Comparison of ENCODE assay signal across 8 cellular contexts in genomic region chr17:68198931-68199836, GRCh38. TPM values are rescaled to one million over a fixed set of nuclear protein-coding genes. Genes with fewer than 3 reads are reported as not detected.
A peak's percentile ranks its signal among the peaks of the same experiment; 100 is the strongest.
DNase-seq lines count a peak whose midpoint lies in the region; ATAC-seq and TF ChIP-seq lines count a peak whose summit lies in the region.

No MANE protein-coding gene starts in this region.

- H3K9me3 ChIP-seq in Caco-2: 0 out of 2 replicates have a peak, but pooled peaks cover 3% of the 10 kb centered on the region

- H3K4me3 ChIP-seq in Caco-2 (ENCODE audit: low read depth, low read length) (peak overlapping the region; percentile 4; the same call in 1 of the 2 replicates), mesendoderm (ENCODE audit: low read length) (no peak overlapping the region)

- peak; percentile 34 for ATAC-seq in activated naive CD8-positive, alpha-beta T cell treated with anti-CD3 and anti-CD28 coated beads, Interleukin-2, amount 10 ng/mL, durations not matched to agents 7 days and 5 days (ENCODE audit: low read depth)

- no peaks in the 10 kb centered on the region for H3K79me2 ChIP-seq in mesendoderm (ENCODE audit: control insufficient read depth, insufficient read depth, low read length)

- H3K56ac ChIP-seq in mesendoderm (ENCODE audit: low read length): peak overlapping the region; percentile 34

- H3K4me2 ChIP-seq in mesendoderm (ENCODE audit: low read length): peak overlapping the region; percentile 20

- no CpG with 5 or more reads among the region's 101 CpGs for WGBS in mesendoderm (ENCODE audit: extremely low coverage, insufficient coverage, low lambda C conversion rate)

- no peak for TF ChIP-seq CTCF in Caco-2 (IDR thresholded peaks at IDR 0.05; ENCODE audit: insufficient read depth in 1 of 2, low read depth in 1 of 2, low read length in 1 of 2, severe bottlenecking in 1 of 2, unreplicated experiment in 1 of 2)

- no peak overlapping the region for H4K5ac ChIP-seq in mesendoderm (ENCODE audit: low read length)

- intact Hi-C loops in Caco-2 (cut with micrococcal nuclease; ENCODE audit: unreplicated experiment): no loop called here

- H3K27me3 ChIP-seq in Caco-2 (replicated peaks; ENCODE audit: control insufficient read depth, insufficient read depth, low read length) (peaks cover 23% of the 10 kb centered on the region), mesendoderm (ENCODE audit: insufficient read depth, low read length, poor library complexity) (peaks cover 42% of the 10 kb centered on the region)

- H3K9ac ChIP-seq in mesendoderm (ENCODE audit: low read length): no peak overlapping the region

- H3K79me1 ChIP-seq in mesendoderm (ENCODE audit: low read length): no peaks in the 10 kb centered on the region

- no peak overlapping the region for H2AK5ac ChIP-seq in mesendoderm (ENCODE audit: low read length)

- CTCF ChIA-PET in Caco-2 (lab: Charles Lee): interaction anchor here (1.2 to 2.1 kb wide), 5 partner anchors 18 to 263 kb away, joined by 3 to 14 read pairs (median 5); no protein-coding TSS in a partner anchor

- H3K4me1 ChIP-seq in Caco-2: peaks cover 33% of the 10 kb centered on the region
- H3K4me1 ChIP-seq in mesendoderm (ENCODE audit: control insufficient read depth, low read depth, low read length): no peaks in the 10 kb centered on the region

- H3K36me3 Mint-ChIP-seq in Caco-2 (ENCODE audit: insufficient read depth, unreplicated experiment): no peaks in the 10 kb centered on the region
- no peaks in the 10 kb centered on the region for H3K36me3 Mint-ChIP-seq in activated naive CD8-positive, alpha-beta T cell treated with anti-CD3 and anti-CD28 coated beads, Interleukin-2, amount 10 ng/mL, durations not matched to agents 7 days and 5 days

- DNase-seq in Caco-2: peak in 1 of 2 experiments; percentile 40
- DNase-seq in NCI-H146 treated with DMSO at 0.1 percent for 48 hours (lab: John Stamatoyannopoulos, UW; ENCODE audit: unreplicated experiment): peak; percentile 5
- peak; percentile 70 for DNase-seq in activated naive CD8-positive, alpha-beta T cell treated with anti-CD3 and anti-CD28 coated beads, Interleukin-2, amount 10 ng/mL, durations not matched to agents 7 days and 5 days
- DNase-seq in mesendoderm: peak; percentile 42
- no peak for DNase-seq in MV-4-11 (lab: John Stamatoyannopoulos, UW)
- DNase-seq in EL: no peak
- no peak for DNase-seq in cortex of kidney (lab: John Stamatoyannopoulos, UW)
- no peak for DNase-seq in SKM-1 (lab: John Stamatoyannopoulos, UW; ENCODE audit: unreplicated experiment)

- no peak overlapping the region for H2BK15ac ChIP-seq in mesendoderm (replicated peaks; ENCODE audit: low read depth)

- POLR2A ChIA-PET in Caco-2 (lab: Charles Lee): no interaction called here
- POLR2A ChIA-PET in activated naive CD8-positive, alpha-beta T cell treated with anti-CD3 and anti-CD28 coated beads, Interleukin-2, amount 10 ng/mL, durations not matched to agents 7 days and 5 days (lab: Charles Lee): interaction anchor here (0.6 to 6.8 kb wide), 4 partner anchors 17 to 443 kb away, joined by 3 to 44 read pairs (median 6); no protein-coding TSS in a partner anchor

- peak overlapping the region; percentile 62 for H3K4me3 Mint-ChIP-seq in Caco-2 (ENCODE audit: unreplicated experiment)
- peak overlapping the region; percentile 80 for H3K4me3 Mint-ChIP-seq in activated naive CD8-positive, alpha-beta T cell treated with anti-CD3 and anti-CD28 coated beads, Interleukin-2, amount 10 ng/mL, durations not matched to agents 7 days and 5 days

- H3K4me1 Mint-ChIP-seq in Caco-2 (ENCODE audit: low read depth, unreplicated experiment): peaks cover 9% of the 10 kb centered on the region
- H3K4me1 Mint-ChIP-seq in activated naive CD8-positive, alpha-beta T cell treated with anti-CD3 and anti-CD28 coated beads, Interleukin-2, amount 10 ng/mL, durations not matched to agents 7 days and 5 days: peaks cover 18% of the 10 kb centered on the region

- no peak overlapping the region for H2BK120ac ChIP-seq in mesendoderm (ENCODE audit: low read depth, low read length)

- H3K36me3 ChIP-seq in Caco-2 (ENCODE audit: control insufficient read depth, insufficient read depth, low read length) (no peaks in the 10 kb centered on the region), mesendoderm (ENCODE audit: control insufficient read depth, insufficient read depth, low read length) (no peaks in the 10 kb centered on the region)

- no peaks in the 10 kb centered on the region for H3K9me3 Mint-ChIP-seq in Caco-2 (ENCODE audit: unreplicated experiment)
- no peaks in the 10 kb centered on the region for H3K9me3 Mint-ChIP-seq in activated naive CD8-positive, alpha-beta T cell treated with anti-CD3 and anti-CD28 coated beads, Interleukin-2, amount 10 ng/mL, durations not matched to agents 7 days and 5 days

- H3K27ac Mint-ChIP-seq in Caco-2 (ENCODE audit: unreplicated experiment): no peak overlapping the region
- H3K27ac Mint-ChIP-seq in activated naive CD8-positive, alpha-beta T cell treated with anti-CD3 and anti-CD28 coated beads, Interleukin-2, amount 10 ng/mL, durations not matched to agents 7 days and 5 days: no peak overlapping the region

- peaks cover 29% of the 10 kb centered on the region for H3K27me3 Mint-ChIP-seq in Caco-2 (ENCODE audit: insufficient read depth, unreplicated experiment)
- H3K27me3 Mint-ChIP-seq in activated naive CD8-positive, alpha-beta T cell treated with anti-CD3 and anti-CD28 coated beads, Interleukin-2, amount 10 ng/mL, durations not matched to agents 7 days and 5 days: peaks cover 65% of the 10 kb centered on the region

- H2BK5ac ChIP-seq in mesendoderm (ENCODE audit: low read length): no peak overlapping the region

- no TSS peak for BruUV-seq in Caco-2 (replicated peaks; lab: Mats Ljungman, UMichigan)

- H3K27ac ChIP-seq in mesendoderm (ENCODE audit: low read depth, low read length): no peak overlapping the region

- H3K4ac ChIP-seq in mesendoderm (ENCODE audit: low read depth, low read length): no peak overlapping the region

- no peak overlapping the region for H3K18ac ChIP-seq in mesendoderm (ENCODE audit: low read length)

- no peak overlapping the region for H4K8ac ChIP-seq in mesendoderm (ENCODE audit: low read depth, low read length)

- no peak overlapping the region for H3K23ac ChIP-seq in mesendoderm (ENCODE audit: low read length)

RNA-seq across cellular contexts. Expression of gene AMZ2, which starts 48.7 kb away (rescaled TPM):
- 52.2 and 60.2 TPM in 2 replicates for total RNA-seq in Caco-2 (2022)
- total RNA-seq in activated naive CD8-positive, alpha-beta T cell treated with anti-CD3 and anti-CD28 coated beads, Interleukin-2, amount 10 ng/mL, durations not matched to agents 7 days and 5 days: 10 to 100 TPM; 84.2 to 84.5 TPM
- 70.9 TPM for polyA plus RNA-seq in mesendoderm (2013, experiment 1 of 2)
- polyA plus RNA-seq in mesendoderm (2013, experiment 2 of 2): 68.9 TPM

Comparison
In these comparisons a context has a peak if more than half of its experiments do, and no peak if none do; other contexts are left out.
1. DNase-seq: peak in NCI-H146 treated with DMSO at 0.1 percent for 48 hours (single experiment), activated naive CD8-positive, alpha-beta T cell treated with anti-CD3 and anti-CD28 coated beads, Interleukin-2, amount 10 ng/mL, durations not matched to agents 7 days and 5 days (single experiment) and mesendoderm (single experiment); none in MV-4-11 (single experiment), EL (single experiment), cortex of kidney (single experiment) and SKM-1 (single experiment).